In genomic region chr6:112163295-112164257, GRCh38 we compare ENCODE assay signal across 7 cellular contexts.
DNase-seq lines count a peak whose midpoint lies in the region; FAIRE-seq and TF ChIP-seq lines count a peak whose summit lies in the region.

No MANE protein-coding gene starts in this region.

- no peak for TF ChIP-seq POLR2A in GM12891 (IDR thresholded peaks at IDR 0.05; ENCODE audit: low read depth, low read length)

- H3K36me3 ChIP-seq in MG63, result peaks cover 18% of the 10 kb centered on the region

- no peak overlapping the region for H3K4me3 ChIP-seq in MG63

- no peaks in the 10 kb centered on the region for H3K9me3 ChIP-seq in MG63

- peak; percentile 75 for FAIRE-seq in GM12891 (lab: Jason Lieb, UNC)

- H3K27me3 ChIP-seq in MG63, result no peaks in the 10 kb centered on the region

- DNase-seq in GM12891 (ENCODE audit: insufficient read length, low spot score), result peak; percentile 39
- DNase-seq in HCEC 1CT, result peak; percentile 36
- DNase-seq in MG63, result peak; percentile 15
- peak; percentile 40 to 70 (median 59) for DNase-seq in T-helper 2 cell
- peak in 37 of 56 donors; percentile 1 to 60 (median 15) for DNase-seq in amygdala (lab: John Stamatoyannopoulos, UW)
- peak; percentile 88 for DNase-seq in islet precursor cell
- DNase-seq in stimulated activated CD4-positive, alpha-beta T cell treated with anti-CD3 and anti-CD28 coated beads, Interleukin-2, amount 100 ng/mL, for 4 hours (ENCODE audit: low read depth), result peak; percentile 65

TF ChIP-seq in GM12891, 5 proteins besides CTCF, POLR2A, EP300 and RAD21:
- TF ChIP-seq TAF1 (IDR thresholded peaks at IDR 0.05; ENCODE audit: low read depth, low read length) (no peak), PAX5 (IDR thresholded peaks at IDR 0.05; ENCODE audit: insufficient read depth, low read length, severe bottlenecking) (no peak), SPI1 (IDR thresholded peaks at IDR 0.05; ENCODE audit: low read depth, low read length) (no peak), POU2F2 (IDR thresholded peaks at IDR 0.05; ENCODE audit: low read depth, low read length) (no peak), POLR2AphosphoS5 (IDR thresholded peaks at IDR 0.05; ENCODE audit: low read depth, low read length) (no peak)

Comparison
In these comparisons a context has a peak if more than half of its experiments do, and no peak if none do; other contexts are left out.
1. DNase-seq: peak in every context shown above with its lines; median percentile 88 in islet precursor cell; 65 in stimulated activated CD4-positive, alpha-beta T cell treated with anti-CD3 and anti-CD28 coated beads, Interleukin-2, amount 100 ng/mL, for 4 hours; 59 in T-helper 2 cell; 39 in GM12891; 36 in HCEC 1CT; 15 in MG63; 15 in amygdala.